In the genomic region with DNA sequence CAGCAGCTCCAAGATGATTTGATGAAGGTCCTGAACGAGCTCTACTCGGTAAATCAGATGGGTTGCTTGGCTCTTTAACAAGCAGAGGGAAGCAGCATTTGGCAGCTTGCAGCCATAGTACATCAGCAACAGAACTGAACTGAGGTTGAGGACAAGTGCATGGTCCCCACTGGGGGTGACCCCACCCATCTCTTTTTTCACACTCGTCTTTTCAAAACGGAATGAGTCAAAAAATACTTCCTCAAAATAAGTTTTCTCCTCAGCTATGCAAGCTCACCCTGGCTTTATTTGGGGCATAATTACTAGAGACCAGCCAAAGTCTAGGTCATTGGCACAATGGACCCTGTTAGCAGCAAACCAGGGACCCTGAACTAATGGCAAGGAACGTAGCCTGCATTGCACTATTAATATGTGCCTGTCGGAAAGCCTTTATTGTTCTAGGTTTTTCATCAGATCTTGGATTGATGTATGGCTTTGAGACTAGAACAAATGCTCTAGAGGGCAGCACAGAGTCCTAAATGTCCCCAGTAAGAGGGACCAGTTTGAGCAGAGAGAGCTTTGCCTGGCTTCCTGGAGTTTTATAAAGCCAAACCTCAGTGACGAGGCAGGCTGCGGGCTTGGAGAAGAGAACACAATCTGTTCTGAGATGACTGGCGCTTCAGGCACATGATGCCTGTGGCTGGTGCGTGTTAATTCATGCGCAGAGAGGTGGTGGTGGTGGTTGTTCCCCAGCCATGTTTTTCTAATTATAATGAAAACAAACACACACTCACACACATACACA, we compare ENCODE assay signal across 8 cellular contexts.
DNase-seq lines count a peak whose midpoint lies in the region; ATAC-seq and TF ChIP-seq lines count a peak whose summit lies in the region.
"Not testable (repeated sequence)": the region's sequence is repeated elsewhere in the genome, so short reads cannot be mapped to it uniquely, and the experiment has no call there.

No MANE protein-coding gene starts in this region.

- TF ChIP-seq CTCF in OCI-LY7 (conservative IDR thresholded peaks at IDR 0.05; ENCODE audit: low read length) (peak; percentile 35; the same call in 1 of the 2 replicates), transverse colon (IDR thresholded peaks at IDR 0.05) (peak in 2 of 5 experiments; percentile 14 to 20)

- not testable (repeated sequence) for H3K9me2 ChIP-seq in Karpas-422 (replicated peaks; ENCODE audit: insufficient read depth, low read length); OCI-LY7 (ENCODE audit: insufficient read depth, low read length)

- in situ Hi-C loops in transverse colon (cut with MboI; ENCODE audit: low pct_ligation_motif_present in 1 of 4, low pct_unique_long_range_greater_than_20kb in 1 of 4, low sequenced_read_pairs in 3 of 4) = not testable (repeated sequence)

- not testable (repeated sequence) for H3K27me3 Mint-ChIP-seq in activated CD4-positive, alpha-beta memory T cell treated with anti-CD3 and anti-CD28 coated beads for 36 hours

- BruUV-seq in OCI-LY7 (replicated peaks; lab: Mats Ljungman, UMichigan) = not testable (repeated sequence)

- H3K4me3 ChIP-seq in Karpas-422 (ENCODE audit: low read length); OCI-LY7 (ENCODE audit: low read depth, low read length, poor library complexity, severe bottlenecking); transverse colon: not testable (repeated sequence)

- H2AFZ ChIP-seq in Karpas-422 (ENCODE audit: low read length); OCI-LY7 (ENCODE audit: low read length): not testable (repeated sequence)

- H3K4me3 Mint-ChIP-seq in activated CD4-positive, alpha-beta memory T cell treated with anti-CD3 and anti-CD28 coated beads for 36 hours = not testable (repeated sequence)

- not testable (repeated sequence) for H3K4me2 ChIP-seq in Karpas-422 (ENCODE audit: low read depth, low read length, poor library complexity, severe bottlenecking); OCI-LY7 (ENCODE audit: low read length)

- H3K9me3 ChIP-seq in Karpas-422 (ENCODE audit: low read length); OCI-LY7 (ENCODE audit: low read length); transverse colon: not testable (repeated sequence)

- H4K20me1 ChIP-seq in Karpas-422 (ENCODE audit: insufficient read depth, low read depth, low read length); OCI-LY7 (ENCODE audit: insufficient read depth, low read length): not testable (repeated sequence)

- H3K9ac ChIP-seq in Karpas-422 (ENCODE audit: low read length) = not testable (repeated sequence)

- intact Hi-C loops in OCI-LY7 (cut with micrococcal nuclease; ENCODE audit: unreplicated experiment); activated CD4-positive, alpha-beta memory T cell treated with anti-CD3 and anti-CD28 coated beads for 36 hours (cut with micrococcal nuclease); left ventricle myocardium superior (cut with micrococcal nuclease); transverse colon (cut with DNase I; ENCODE audit: low total_unique reads): not testable (repeated sequence)

- POLR2A ChIA-PET in OCI-LY7 (lab: Charles Lee); activated CD4-positive, alpha-beta memory T cell treated with anti-CD3 and anti-CD28 coated beads for 36 hours (lab: Charles Lee): not testable (repeated sequence)

- DNase-seq in GDM1 (lab: John Stamatoyannopoulos, UW) = peak; percentile 21
- peak; percentile 46 for DNase-seq in Karpas-422
- DNase-seq in OCI-LY7 (ENCODE audit: low spot score) = peak; percentile 24
- DNase-seq in activated CD4-positive, alpha-beta memory T cell treated with anti-CD3 and anti-CD28 coated beads for 36 hours = peak; percentile 43
- DNase-seq in dedifferentiated amniotic fluid mesenchymal stem cell (ENCODE audit: extremely low spot score) = peak; percentile 42
- DNase-seq in left ventricle myocardium superior = not testable (repeated sequence)
- DNase-seq in non-pigmented ciliary epithelial cell (ENCODE audit: low read depth) = peak; percentile 8
- peak; percentile 12 for DNase-seq in transverse colon

- peak; percentile 67 for ATAC-seq in left ventricle myocardium superior

- H3K9me3 Mint-ChIP-seq in activated CD4-positive, alpha-beta memory T cell treated with anti-CD3 and anti-CD28 coated beads for 36 hours = not testable (repeated sequence)

- H3K36me3 ChIP-seq in Karpas-422 (ENCODE audit: insufficient read depth, low read length); OCI-LY7 (ENCODE audit: insufficient read depth, low read length); transverse colon: not testable (repeated sequence)

- not testable (repeated sequence) for H3K4me1 ChIP-seq in Karpas-422 (ENCODE audit: low read length); OCI-LY7 (ENCODE audit: insufficient read depth, low read length, poor library complexity, severe bottlenecking); transverse colon

- WGBS in transverse colon (ENCODE audit: low coverage in 1 of 2), 2 donors = 36% methylated on average over 4 of the region's 11 CpGs; no CpG with 5 or more reads in 1 of the 2 donors

- TF ChIP-seq EP300 in transverse colon (IDR thresholded peaks at IDR 0.05; ENCODE audit: low read depth) = not testable (repeated sequence)

- not testable (repeated sequence) for H3K27me3 ChIP-seq in Karpas-422 (ENCODE audit: low read length); transverse colon

- CTCF ChIA-PET in OCI-LY7 (lab: Charles Lee; ENCODE audit: unreplicated experiment); activated CD4-positive, alpha-beta memory T cell treated with anti-CD3 and anti-CD28 coated beads for 36 hours (lab: Charles Lee): not testable (repeated sequence)

- not testable (repeated sequence) for H3K4me1 Mint-ChIP-seq in activated CD4-positive, alpha-beta memory T cell treated with anti-CD3 and anti-CD28 coated beads for 36 hours (ENCODE audit: low read depth)

- not testable (repeated sequence) for H3K27ac Mint-ChIP-seq in activated CD4-positive, alpha-beta memory T cell treated with anti-CD3 and anti-CD28 coated beads for 36 hours

- TF ChIP-seq POLR2A in transverse colon (IDR thresholded peaks at IDR 0.05) = not testable (repeated sequence)

- H3K36me3 Mint-ChIP-seq in activated CD4-positive, alpha-beta memory T cell treated with anti-CD3 and anti-CD28 coated beads for 36 hours = not testable (repeated sequence)

- H3K27ac ChIP-seq in Karpas-422 (ENCODE audit: low read length); OCI-LY7 (ENCODE audit: low read depth, low read length, poor library complexity, severe bottlenecking); transverse colon: not testable (repeated sequence)

- not testable (repeated sequence) for H3K79me2 ChIP-seq in Karpas-422 (ENCODE audit: low read length); OCI-LY7 (ENCODE audit: insufficient read depth, low read depth, low read length)
